ENCODE assay signal across 10 cellular contexts in genomic region chr11:65491163-65491465, GRCh38. TPM values are rescaled to one million over a fixed set of nuclear protein-coding genes. Genes with fewer than 3 reads are reported as not detected.
DNase-seq lines count a peak whose midpoint lies in the region; ATAC-seq and TF ChIP-seq lines count a peak whose summit lies in the region.
"Had no signal": no experiment of that assay in that cellular context is flagged by ENCODE, and none has a peak within 500 bp of the region (broad histone marks: within the 10 kb centered on the region; RNA-seq: fewer than 3 reads in every experiment).

No MANE protein-coding gene starts in this region.

- H3K27me3 Mint-ChIP-seq in nephron progenitor cell (ENCODE audit: low read depth, poor library complexity): peaks cover 9% of the 10 kb centered on the region
- H3K27me3 Mint-ChIP-seq in activated CD4-positive, alpha-beta T cell treated with anti-CD3 and anti-CD28 coated beads, Interleukin-2, amount 10 ng/mL, durations not matched to agents 7 days and 5 days: no peaks in the 10 kb centered on the region

- H3K4me1 ChIP-seq in cardiac muscle cell (ENCODE audit: low read depth) (peaks cover 76% of the 10 kb centered on the region), duodenal mucosa (ENCODE audit: control insufficient read depth in 1 of 2, insufficient read depth in 2 of 2, low read length in 2 of 2) (peaks cover 68 to 73% of the 10 kb centered on the region in 2 donors), vagina (peaks cover 96% of the 10 kb centered on the region)

- ATAC-seq in Right ventricle myocardium inferior: no peak

- peak in 1 of 2 donors; percentile 42 for DNase-seq in cardiac muscle cell (ENCODE audit: low read depth in 1 of 2, low spot score in 1 of 2)
- DNase-seq in Right ventricle myocardium inferior (ENCODE audit: missing footprints): no peak
- DNase-seq in nephron progenitor cell: no peak
- DNase-seq in vagina (ENCODE audit: extremely low spot score in 2 of 2): no peak
- no peak for DNase-seq in NCI-H82 treated with DMSO at 0.1 percent for 48 hours (lab: John Stamatoyannopoulos, UW; ENCODE audit: unreplicated experiment)
- no peak for DNase-seq in NCI-H1436 treated with DMSO at 0.1 percent for 48 hours (lab: John Stamatoyannopoulos, UW)
- no peak for DNase-seq in activated CD4-positive, alpha-beta T cell treated with anti-CD3 and anti-CD28 coated beads, Interleukin-2, amount 10 ng/mL, durations not matched to agents 7 days and 5 days
- DNase-seq: activated CD8-positive, alpha-beta memory T cell treated with anti-CD3 and anti-CD28 coated beads, Interleukin-2, amount 50 U/mL, for 48 hours; stimulated activated CD4-positive, alpha-beta T cell treated with anti-CD3 and anti-CD28 coated beads, Interleukin-2, amount 100 ng/mL, for 24 hours had no signal

- CTCF ChIA-PET in activated CD4-positive, alpha-beta T cell treated with anti-CD3 and anti-CD28 coated beads, Interleukin-2, amount 10 ng/mL, durations not matched to agents 7 days and 5 days (lab: Charles Lee): interaction anchor here (2.4 to 10.0 kb wide), 2 partner anchors 15 to 75 kb away, joined by 5 to 119 read pairs; no protein-coding TSS in a partner anchor

- no peak for TF ChIP-seq POLR2A in vagina (IDR thresholded peaks at IDR 0.05)

- H3K27ac Mint-ChIP-seq in nephron progenitor cell: peak overlapping the region; percentile 95
- no peak overlapping the region for H3K27ac Mint-ChIP-seq in activated CD4-positive, alpha-beta T cell treated with anti-CD3 and anti-CD28 coated beads, Interleukin-2, amount 10 ng/mL, durations not matched to agents 7 days and 5 days

- H3K4me3 ChIP-seq in cardiac muscle cell (no peak overlapping the region), duodenal mucosa (ENCODE audit: low read depth in 1 of 2, low read length in 2 of 2) (no peak overlapping the region), vagina (no peak overlapping the region)

- intact Hi-C loops in Right ventricle myocardium inferior (cut with DNase I) (no loop called here), vagina (cut with DNase I) (no loop called here)

- TF ChIP-seq CTCF in cardiac muscle cell (IDR thresholded peaks at IDR 0.05; ENCODE audit: low read depth, low read length): no peak
- no peak for TF ChIP-seq CTCF in nephron progenitor cell (IDR thresholded peaks at IDR 0.05)
- no peak for TF ChIP-seq CTCF in vagina (IDR thresholded peaks at IDR 0.05)

- H3K36me3 ChIP-seq in cardiac muscle cell (no peaks in the 10 kb centered on the region), duodenal mucosa (ENCODE audit: control insufficient read depth in 1 of 2, insufficient read depth in 2 of 2, low read length in 2 of 2) (no peaks in the 10 kb centered on the region), vagina (no peaks in the 10 kb centered on the region)

- H3K27ac ChIP-seq in cardiac muscle cell (peak overlapping the region; percentile 100), duodenal mucosa (ENCODE audit: low read depth, low read length) (peak overlapping the region; percentile 85), vagina (peak overlapping the region; percentile 100)

- no peaks in the 10 kb centered on the region for H3K9me3 Mint-ChIP-seq in nephron progenitor cell
- no peaks in the 10 kb centered on the region for H3K9me3 Mint-ChIP-seq in activated CD4-positive, alpha-beta T cell treated with anti-CD3 and anti-CD28 coated beads, Interleukin-2, amount 10 ng/mL, durations not matched to agents 7 days and 5 days

- H3K27me3 ChIP-seq in cardiac muscle cell: no peaks in the 10 kb centered on the region
- no peaks in the 10 kb centered on the region for H3K27me3 ChIP-seq in duodenal mucosa (ENCODE audit: control insufficient read depth in 1 of 2, insufficient read depth in 2 of 2, low read length in 2 of 2)
- no peaks in the 10 kb centered on the region for H3K27me3 ChIP-seq in vagina

- H3K9ac ChIP-seq in duodenal mucosa (ENCODE audit: low read depth in 1 of 2, low read length in 2 of 2): peak overlapping the region; percentile 48 to 79

- no peaks in the 10 kb centered on the region for H3K9me3 ChIP-seq in cardiac muscle cell (ENCODE audit: low read depth)
- H3K9me3 ChIP-seq in duodenal mucosa (ENCODE audit: control insufficient read depth in 1 of 2, low read length in 2 of 2): no peaks in the 10 kb centered on the region
- H3K9me3 ChIP-seq in vagina: no peaks in the 10 kb centered on the region

- H3K4me1 Mint-ChIP-seq in nephron progenitor cell: peaks cover 93% of the 10 kb centered on the region
- peaks cover 58% of the 10 kb centered on the region for H3K4me1 Mint-ChIP-seq in activated CD4-positive, alpha-beta T cell treated with anti-CD3 and anti-CD28 coated beads, Interleukin-2, amount 10 ng/mL, durations not matched to agents 7 days and 5 days

- no peaks in the 10 kb centered on the region for H3K36me3 Mint-ChIP-seq in nephron progenitor cell (ENCODE audit: low read depth)
- H3K36me3 Mint-ChIP-seq in activated CD4-positive, alpha-beta T cell treated with anti-CD3 and anti-CD28 coated beads, Interleukin-2, amount 10 ng/mL, durations not matched to agents 7 days and 5 days (ENCODE audit: low read depth): no peaks in the 10 kb centered on the region

- H3K4me3 Mint-ChIP-seq in nephron progenitor cell: peak overlapping the region; percentile 60
- no peak overlapping the region for H3K4me3 Mint-ChIP-seq in activated CD4-positive, alpha-beta T cell treated with anti-CD3 and anti-CD28 coated beads, Interleukin-2, amount 10 ng/mL, durations not matched to agents 7 days and 5 days

- POLR2A ChIA-PET in activated CD4-positive, alpha-beta T cell treated with anti-CD3 and anti-CD28 coated beads, Interleukin-2, amount 10 ng/mL, durations not matched to agents 7 days and 5 days (lab: Charles Lee): interaction anchor here (0.6 to 0.7 kb wide), 3 partner anchors 13 to 68 kb away, joined by 3 to 5 read pairs (median 3); partner anchors contain the start of gene NEAT1

RNA-seq across cellular contexts. Expression of gene MALAT1, which starts 7.7 kb away (rescaled TPM):
- total RNA-seq in cardiac muscle cell (3,311 and 7,439 TPM in 2 replicates), Right ventricle myocardium inferior (5,781 TPM), vagina (16,459 TPM)
- 16,838 and 18,899 TPM in 2 replicates for polyA plus RNA-seq in cardiac muscle cell
- 1,000 to 10,000 TPM; 7,183 to 8,252 TPM for total RNA-seq in activated CD4-positive, alpha-beta T cell treated with anti-CD3 and anti-CD28 coated beads, Interleukin-2, amount 10 ng/mL, durations not matched to agents 7 days and 5 days

RNA-seq across cellular contexts. Expression of gene SCYL1, which starts 33.8 kb away (rescaled TPM):
- total RNA-seq in cardiac muscle cell (157 and 168 TPM in 2 replicates), Right ventricle myocardium inferior (55.6 TPM), vagina (77.3 TPM)
- 139 and 146 TPM in 2 replicates for polyA plus RNA-seq in cardiac muscle cell
- total RNA-seq in activated CD4-positive, alpha-beta T cell treated with anti-CD3 and anti-CD28 coated beads, Interleukin-2, amount 10 ng/mL, durations not matched to agents 7 days and 5 days: 10 to 100 TPM; 59.1 to 62.1 TPM
